In the genomic region with DNA sequence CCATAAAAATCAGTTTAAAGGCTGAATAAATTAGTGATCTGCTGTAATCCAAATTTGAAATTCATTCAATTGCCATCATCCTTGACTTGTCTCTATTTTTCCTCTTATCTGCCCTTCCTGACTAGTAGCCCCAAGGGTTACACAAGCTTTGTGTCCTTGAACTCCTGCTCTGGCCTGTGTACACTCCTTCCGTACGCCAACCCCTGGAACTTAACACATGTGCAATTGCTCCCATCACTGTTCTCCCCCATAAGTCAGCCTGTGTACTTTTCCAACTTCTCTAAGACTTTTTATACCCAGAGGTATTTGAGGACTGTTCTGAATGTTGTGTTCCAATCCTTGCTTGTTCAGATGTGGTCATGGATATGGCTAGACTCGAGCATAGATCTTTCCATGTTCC, we compare ENCODE assay signal across 1 cellular context.
TF ChIP-seq lines count a peak whose summit lies in the region.

No MANE protein-coding gene starts in this region.

TF ChIP-seq in HepG2, 621 proteins besides CTCF, POLR2A, EP300 and RAD21 (continued from another document and continues in another):
- TF ChIP-seq ZNF121 (CRISPR knock-in tag; IDR thresholded peaks at IDR 0.05) (no peak), ZNF780A (CRISPR knock-in tag; IDR thresholded peaks at IDR 0.05) (no peak), SIX4 (CRISPR knock-in tag; IDR thresholded peaks at IDR 0.05) (no peak), ZNF547 (CRISPR knock-in tag; IDR thresholded peaks at IDR 0.05) (no peak), MIER3 (CRISPR knock-in tag; IDR thresholded peaks at IDR 0.05; ENCODE audit: borderline replicate concordance) (peak; percentile 84; the same call in 1 of the 2 replicates), KLF16 (CRISPR knock-in tag; IDR thresholded peaks at IDR 0.05) (peak in 1 of 2 experiments; percentile 67; a peak in 1 of 4 replicates), NR2F1 (CRISPR knock-in tag; IDR thresholded peaks at IDR 0.05) (peak; percentile 89 to 97), FLYWCH1 (CRISPR knock-in tag; IDR thresholded peaks at IDR 0.05) (no peak), AHR (CRISPR knock-in tag; IDR thresholded peaks at IDR 0.05) (no peak), ZNF12 (CRISPR knock-in tag; IDR thresholded peaks at IDR 0.05) (peak; percentile 62; the same call in 1 of the 2 replicates), ZNF607 (CRISPR knock-in tag; IDR thresholded peaks at IDR 0.05; ENCODE audit: borderline replicate concordance) (no peak), ZNF136 (CRISPR knock-in tag; IDR thresholded peaks at IDR 0.05; ENCODE audit: low read depth) (no peak), ZFAT (CRISPR knock-in tag; conservative IDR thresholded peaks at IDR 0.05) (0 out of 2 replicates have a peak, but pooled peaks have one; percentile 29), SOX6 (IDR thresholded peaks at IDR 0.05) (no peak), SOX6 (CRISPR knock-in tag; IDR thresholded peaks at IDR 0.05) (peak; percentile 68), NR2F6 (IDR thresholded peaks at IDR 0.05) (peak; percentile 90), NR2F6 (CRISPR knock-in tag; IDR thresholded peaks at IDR 0.05) (peak; percentile 91), KDM3A (CRISPR knock-in tag; IDR thresholded peaks at IDR 0.05; ENCODE audit: low read depth) (peak; percentile 32; the same call in 1 of the 2 replicates), ZFP62 (CRISPR knock-in tag; IDR thresholded peaks at IDR 0.05) (no peak), FOXO1 (CRISPR knock-in tag; IDR thresholded peaks at IDR 0.05) (no peak; the same call in 1 of the 2 replicates), KLF9 (CRISPR knock-in tag; IDR thresholded peaks at IDR 0.05; ENCODE audit: low read depth) (no peak), ZNF75D (CRISPR knock-in tag; IDR thresholded peaks at IDR 0.05; ENCODE audit: borderline replicate concordance) (no peak), ZBTB7B (CRISPR knock-in tag; IDR thresholded peaks at IDR 0.05) (no peak), TCF7 (IDR thresholded peaks at IDR 0.05; ENCODE audit: low read depth) (0 out of 2 replicates have a peak, but pooled peaks have one; percentile 29), ZNF10 (CRISPR knock-in tag; IDR thresholded peaks at IDR 0.05; ENCODE audit: borderline replicate concordance, low read depth) (no peak), EEA1 (CRISPR knock-in tag; IDR thresholded peaks at IDR 0.05; ENCODE audit: borderline replicate concordance) (no peak), ZKSCAN1 (IDR thresholded peaks at IDR 0.05; ENCODE audit: low read length) (no peak), FOXA3 (CRISPR knock-in tag; IDR thresholded peaks at IDR 0.05) (peak; percentile 94), FOXP4 (CRISPR knock-in tag; IDR thresholded peaks at IDR 0.05) (peak; percentile 58; the same call in 1 of the 2 replicates), POGZ (CRISPR knock-in tag; IDR thresholded peaks at IDR 0.05) (peak; percentile 90), ETS1 (CRISPR knock-in tag; IDR thresholded peaks at IDR 0.05) (no peak), ZFP36 (IDR thresholded peaks at IDR 0.05; ENCODE audit: borderline replicate concordance, low read depth, low read length, partially characterized antibody) (no peak), ZNF549 (CRISPR knock-in tag; IDR thresholded peaks at IDR 0.05) (no peak), ZNF430 (CRISPR knock-in tag; IDR thresholded peaks at IDR 0.05) (peak; percentile 56; the same call in 1 of the 2 replicates), ZNF354B (CRISPR knock-in tag; IDR thresholded peaks at IDR 0.05) (no peak), JUND (CRISPR knock-in tag; IDR thresholded peaks at IDR 0.05) (no peak), TSC22D2 (CRISPR knock-in tag; IDR thresholded peaks at IDR 0.05; ENCODE audit: borderline replicate concordance) (no peak), AGO2 (optimal IDR thresholded peaks at IDR 0.05; ENCODE audit: low read depth, low read length) (no peak), TOE1 (CRISPR knock-in tag; IDR thresholded peaks at IDR 0.05) (no peak), ZNF878 (CRISPR knock-in tag; IDR thresholded peaks at IDR 0.05) (0 out of 2 replicates have a peak, but pooled peaks have one; percentile 26), HOXD1 (CRISPR knock-in tag; IDR thresholded peaks at IDR 0.05) (0 out of 2 replicates have a peak, but pooled peaks have one; percentile 38), PLSCR1 (CRISPR knock-in tag; IDR thresholded peaks at IDR 0.05; ENCODE audit: borderline replicate concordance) (no peak), GLI4 (CRISPR knock-in tag; IDR thresholded peaks at IDR 0.05; ENCODE audit: borderline replicate concordance) (no peak), DNMT1 (CRISPR knock-in tag; IDR thresholded peaks at IDR 0.05) (no peak), SP4 (CRISPR knock-in tag; IDR thresholded peaks at IDR 0.05) (no peak), RARG (CRISPR knock-in tag; IDR thresholded peaks at IDR 0.05; ENCODE audit: low read depth) (no peak), SRF (IDR thresholded peaks at IDR 0.05; ENCODE audit: low read depth, low read length) (no peak), ZNF33B (CRISPR knock-in tag; IDR thresholded peaks at IDR 0.05) (no peak), PRPF4 (IDR thresholded peaks at IDR 0.05; ENCODE audit: low read depth, low read length, poor library complexity, severe bottlenecking) (no peak), MED1 (CRISPR knock-in tag; IDR thresholded peaks at IDR 0.05) (peak; percentile 77), MBD4 (IDR thresholded peaks at IDR 0.05; ENCODE audit: borderline replicate concordance, low read length) (no peak)
- TF ChIP-seq, protein P1, sequence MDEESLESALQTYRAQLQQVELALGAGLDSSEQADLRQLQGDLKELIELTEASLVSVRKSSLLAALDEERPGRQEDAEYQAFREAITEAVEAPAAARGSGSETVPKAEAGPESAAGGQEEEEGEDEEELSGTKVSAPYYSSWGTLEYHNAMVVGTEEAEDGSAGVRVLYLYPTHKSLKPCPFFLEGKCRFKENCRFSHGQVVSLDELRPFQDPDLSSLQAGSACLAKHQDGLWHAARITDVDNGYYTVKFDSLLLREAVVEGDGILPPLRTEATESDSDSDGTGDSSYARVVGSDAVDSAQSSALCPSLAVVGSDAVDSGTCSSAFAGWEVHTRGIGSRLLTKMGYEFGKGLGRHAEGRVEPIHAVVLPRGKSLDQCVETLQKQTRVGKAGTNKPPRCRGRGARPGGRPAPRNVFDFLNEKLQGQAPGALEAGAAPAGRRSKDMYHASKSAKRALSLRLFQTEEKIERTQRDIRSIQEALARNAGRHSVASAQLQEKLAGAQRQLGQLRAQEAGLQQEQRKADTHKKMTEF (CRISPR knock-in tag; IDR thresholded peaks at IDR 0.05), result peak; percentile 58; the same call in 1 of the 2 replicates
- TF ChIP-seq, protein P2, sequence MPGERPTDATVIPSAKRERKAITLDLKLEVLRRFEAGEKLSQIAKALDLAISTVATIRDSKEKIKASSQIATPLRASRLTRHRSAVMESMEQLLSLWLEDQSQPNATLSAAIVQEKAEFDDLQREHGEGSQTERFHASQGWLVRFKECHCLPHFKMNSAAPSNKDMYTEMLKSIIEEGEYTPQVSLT (CRISPR knock-in tag; IDR thresholded peaks at IDR 0.05; ENCODE audit: borderline replicate concordance, low read depth), result no peak
- TF ChIP-seq, protein P3, sequence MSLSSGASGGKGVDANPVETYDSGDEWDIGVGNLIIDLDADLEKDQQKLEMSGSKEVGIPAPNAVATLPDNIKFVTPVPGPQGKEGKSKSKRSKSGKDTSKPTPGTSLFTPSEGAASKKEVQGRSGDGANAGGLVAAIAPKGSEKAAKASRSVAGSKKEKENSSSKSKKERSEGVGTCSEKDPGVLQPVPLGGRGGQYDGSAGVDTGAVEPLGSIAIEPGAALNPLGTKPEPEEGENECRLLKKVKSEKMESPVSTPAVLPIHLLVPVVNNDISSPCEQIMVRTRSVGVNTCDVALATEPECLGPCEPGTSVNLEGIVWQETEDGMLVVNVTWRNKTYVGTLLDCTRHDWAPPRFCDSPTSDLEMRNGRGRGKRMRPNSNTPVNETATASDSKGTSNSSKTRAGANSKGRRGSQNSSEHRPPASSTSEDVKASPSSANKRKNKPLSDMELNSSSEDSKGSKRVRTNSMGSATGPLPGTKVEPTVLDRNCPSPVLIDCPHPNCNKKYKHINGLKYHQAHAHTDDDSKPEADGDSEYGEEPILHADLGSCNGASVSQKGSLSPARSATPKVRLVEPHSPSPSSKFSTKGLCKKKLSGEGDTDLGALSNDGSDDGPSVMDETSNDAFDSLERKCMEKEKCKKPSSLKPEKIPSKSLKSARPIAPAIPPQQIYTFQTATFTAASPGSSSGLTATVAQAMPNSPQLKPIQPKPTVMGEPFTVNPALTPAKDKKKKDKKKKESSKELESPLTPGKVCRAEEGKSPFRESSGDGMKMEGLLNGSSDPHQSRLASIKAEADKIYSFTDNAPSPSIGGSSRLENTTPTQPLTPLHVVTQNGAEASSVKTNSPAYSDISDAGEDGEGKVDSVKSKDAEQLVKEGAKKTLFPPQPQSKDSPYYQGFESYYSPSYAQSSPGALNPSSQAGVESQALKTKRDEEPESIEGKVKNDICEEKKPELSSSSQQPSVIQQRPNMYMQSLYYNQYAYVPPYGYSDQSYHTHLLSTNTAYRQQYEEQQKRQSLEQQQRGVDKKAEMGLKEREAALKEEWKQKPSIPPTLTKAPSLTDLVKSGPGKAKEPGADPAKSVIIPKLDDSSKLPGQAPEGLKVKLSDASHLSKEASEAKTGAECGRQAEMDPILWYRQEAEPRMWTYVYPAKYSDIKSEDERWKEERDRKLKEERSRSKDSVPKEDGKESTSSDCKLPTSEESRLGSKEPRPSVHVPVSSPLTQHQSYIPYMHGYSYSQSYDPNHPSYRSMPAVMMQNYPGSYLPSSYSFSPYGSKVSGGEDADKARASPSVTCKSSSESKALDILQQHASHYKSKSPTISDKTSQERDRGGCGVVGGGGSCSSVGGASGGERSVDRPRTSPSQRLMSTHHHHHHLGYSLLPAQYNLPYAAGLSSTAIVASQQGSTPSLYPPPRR (CRISPR knock-in tag; IDR thresholded peaks at IDR 0.05; ENCODE audit: borderline replicate concordance), result no peak
- TF ChIP-seq, protein P4, sequence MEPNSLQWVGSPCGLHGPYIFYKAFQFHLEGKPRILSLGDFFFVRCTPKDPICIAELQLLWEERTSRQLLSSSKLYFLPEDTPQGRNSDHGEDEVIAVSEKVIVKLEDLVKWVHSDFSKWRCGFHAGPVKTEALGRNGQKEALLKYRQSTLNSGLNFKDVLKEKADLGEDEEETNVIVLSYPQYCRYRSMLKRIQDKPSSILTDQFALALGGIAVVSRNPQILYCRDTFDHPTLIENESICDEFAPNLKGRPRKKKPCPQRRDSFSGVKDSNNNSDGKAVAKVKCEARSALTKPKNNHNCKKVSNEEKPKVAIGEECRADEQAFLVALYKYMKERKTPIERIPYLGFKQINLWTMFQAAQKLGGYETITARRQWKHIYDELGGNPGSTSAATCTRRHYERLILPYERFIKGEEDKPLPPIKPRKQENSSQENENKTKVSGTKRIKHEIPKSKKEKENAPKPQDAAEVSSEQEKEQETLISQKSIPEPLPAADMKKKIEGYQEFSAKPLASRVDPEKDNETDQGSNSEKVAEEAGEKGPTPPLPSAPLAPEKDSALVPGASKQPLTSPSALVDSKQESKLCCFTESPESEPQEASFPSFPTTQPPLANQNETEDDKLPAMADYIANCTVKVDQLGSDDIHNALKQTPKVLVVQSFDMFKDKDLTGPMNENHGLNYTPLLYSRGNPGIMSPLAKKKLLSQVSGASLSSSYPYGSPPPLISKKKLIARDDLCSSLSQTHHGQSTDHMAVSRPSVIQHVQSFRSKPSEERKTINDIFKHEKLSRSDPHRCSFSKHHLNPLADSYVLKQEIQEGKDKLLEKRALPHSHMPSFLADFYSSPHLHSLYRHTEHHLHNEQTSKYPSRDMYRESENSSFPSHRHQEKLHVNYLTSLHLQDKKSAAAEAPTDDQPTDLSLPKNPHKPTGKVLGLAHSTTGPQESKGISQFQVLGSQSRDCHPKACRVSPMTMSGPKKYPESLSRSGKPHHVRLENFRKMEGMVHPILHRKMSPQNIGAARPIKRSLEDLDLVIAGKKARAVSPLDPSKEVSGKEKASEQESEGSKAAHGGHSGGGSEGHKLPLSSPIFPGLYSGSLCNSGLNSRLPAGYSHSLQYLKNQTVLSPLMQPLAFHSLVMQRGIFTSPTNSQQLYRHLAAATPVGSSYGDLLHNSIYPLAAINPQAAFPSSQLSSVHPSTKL (CRISPR knock-in tag; IDR thresholded peaks at IDR 0.05), result peak; percentile 95
- TF ChIP-seq, protein P5, sequence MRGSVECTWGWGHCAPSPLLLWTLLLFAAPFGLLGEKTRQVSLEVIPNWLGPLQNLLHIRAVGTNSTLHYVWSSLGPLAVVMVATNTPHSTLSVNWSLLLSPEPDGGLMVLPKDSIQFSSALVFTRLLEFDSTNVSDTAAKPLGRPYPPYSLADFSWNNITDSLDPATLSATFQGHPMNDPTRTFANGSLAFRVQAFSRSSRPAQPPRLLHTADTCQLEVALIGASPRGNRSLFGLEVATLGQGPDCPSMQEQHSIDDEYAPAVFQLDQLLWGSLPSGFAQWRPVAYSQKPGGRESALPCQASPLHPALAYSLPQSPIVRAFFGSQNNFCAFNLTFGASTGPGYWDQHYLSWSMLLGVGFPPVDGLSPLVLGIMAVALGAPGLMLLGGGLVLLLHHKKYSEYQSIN (CRISPR knock-in tag; IDR thresholded peaks at IDR 0.05; ENCODE audit: borderline replicate concordance), result no peak
